Comparison of ENCODE assay signal across 18 cellular contexts in genomic region chr13:94303644-94304174, GRCh38.
"Had no signal": no experiment of that assay in that cellular context is flagged by ENCODE, and none has a peak within 500 bp of the region (broad histone marks: within the 10 kb centered on the region; RNA-seq: fewer than 3 reads in every experiment).

No MANE protein-coding gene starts in this region.

- H3K27ac ChIP-seq: body of pancreas, epithelial cell of prostate, gastrocnemius medialis, psoas muscle, upper lobe of left lung had no signal

- H3K27me3 Mint-ChIP-seq: central memory CD8-positive, alpha-beta T cell had no signal

- H3K4me1 Mint-ChIP-seq: activated CD8-positive, alpha-beta memory T cell treated with anti-CD3 and anti-CD28 coated beads, Interleukin-2, amount 10 ng/mL, durations not matched to agents 7 days and 5 days; central memory CD8-positive, alpha-beta T cell had no signal

- ATAC-seq: activated CD4-positive, CD25-positive, alpha-beta regulatory T cell treated with anti-CD3 and anti-CD28 coated beads, Interleukin-2, amount 50 U/mL, for 24 hours; activated CD8-positive, alpha-beta memory T cell treated with anti-CD3 and anti-CD28 coated beads, Interleukin-2, amount 10 ng/mL, durations not matched to agents 7 days and 5 days; activated naive CD4-positive, alpha-beta T cell treated with anti-CD3 and anti-CD28 coated beads, Interleukin-2, amount 50 U/mL, for 72 hours; activated T-cell treated with anti-CD3 and anti-CD28 coated beads, Interleukin-2, amount 50 U/mL, for 4 hours; body of pancreas; gastrocnemius medialis; left cardiac atrium; psoas muscle had no signal

- H3K27me3 ChIP-seq: body of pancreas, gastrocnemius medialis, upper lobe of left lung had no signal

- H3K4me3 ChIP-seq: body of pancreas, gastrocnemius medialis, psoas muscle, upper lobe of left lung had no signal

- H3K36me3 Mint-ChIP-seq: activated CD8-positive, alpha-beta memory T cell treated with anti-CD3 and anti-CD28 coated beads, Interleukin-2, amount 10 ng/mL, durations not matched to agents 7 days and 5 days; activated naive CD4-positive, alpha-beta T cell treated with anti-CD3 and anti-CD28 coated beads, Interleukin-2, amount 50 U/mL, for 72 hours had no signal

- DNase-seq: activated CD8-positive, alpha-beta memory T cell treated with anti-CD3 and anti-CD28 coated beads, Interleukin-2, amount 10 ng/mL, durations not matched to agents 7 days and 5 days; activated effector memory CD4-positive, alpha-beta T cell treated with anti-CD3 and anti-CD28 coated beads, Interleukin-2, amount 50 U/mL, for 16 hours; activated T-cell treated with anti-CD3 and anti-CD28 coated beads, Interleukin-2, amount 50 U/mL, for 4 hours; amniotic stem cell; body of pancreas; effector memory CD4-positive, alpha-beta T cell; gastrocnemius medialis; hippocampal formation; left cardiac atrium; psoas muscle; stimulated activated CD4-positive, alpha-beta T cell treated with anti-CD3 and anti-CD28 coated beads, Interleukin-2, amount 100 ng/mL, for 48 hours; stimulated activated naive CD4-positive, alpha-beta T cell treated with Interleukin-2 at 50 U/mL for 16 hours had no signal

- H3K9me3 ChIP-seq: body of pancreas, gastrocnemius medialis, psoas muscle, upper lobe of left lung had no signal

- H3K4me1 ChIP-seq: upper lobe of left lung had no signal

- H3K9me3 Mint-ChIP-seq: activated naive CD4-positive, alpha-beta T cell treated with anti-CD3 and anti-CD28 coated beads, Interleukin-2, amount 50 U/mL, for 72 hours; activated T-cell treated with anti-CD3 and anti-CD28 coated beads, Interleukin-2, amount 50 U/mL, for 4 hours; central memory CD8-positive, alpha-beta T cell; nephron had no signal

- H3K36me3 ChIP-seq: gastrocnemius medialis, upper lobe of left lung had no signal

- H3K27ac Mint-ChIP-seq: activated CD8-positive, alpha-beta memory T cell treated with anti-CD3 and anti-CD28 coated beads, Interleukin-2, amount 10 ng/mL, durations not matched to agents 7 days and 5 days; activated naive CD4-positive, alpha-beta T cell treated with anti-CD3 and anti-CD28 coated beads, Interleukin-2, amount 50 U/mL, for 72 hours had no signal

- H3K4me3 Mint-ChIP-seq: activated CD8-positive, alpha-beta memory T cell treated with anti-CD3 and anti-CD28 coated beads, Interleukin-2, amount 10 ng/mL, durations not matched to agents 7 days and 5 days; activated T-cell treated with anti-CD3 and anti-CD28 coated beads, Interleukin-2, amount 50 U/mL, for 4 hours; central memory CD8-positive, alpha-beta T cell; nephron had no signal
